In genomic region chr5:163504091-163504931, GRCh38 we compare ENCODE assay signal across 2 cellular contexts.
A peak's percentile ranks its signal among the peaks of the same experiment; 100 is the strongest.
TF ChIP-seq lines count a peak whose summit lies in the region.

No MANE protein-coding gene starts in this region.

TF ChIP-seq in SK-N-SH treated with all-trans-retinoic acid at 6 μM for 48 hours, 23 proteins besides CTCF, POLR2A, EP300 and RAD21:
- no peak for TF ChIP-seq CSRNP3 (CRISPR knock-in tag; IDR thresholded peaks at IDR 0.05)
- TF ChIP-seq ZNF565 (CRISPR knock-in tag; conservative IDR thresholded peaks at IDR 0.05; ENCODE audit: low read depth): no peak
- no peak for TF ChIP-seq ZNF70 (CRISPR knock-in tag; IDR thresholded peaks at IDR 0.05)
- TF ChIP-seq ZNF8 (CRISPR knock-in tag; IDR thresholded peaks at IDR 0.05): no peak
TF ChIP-seq in SK-N-SH treated with all-trans-retinoic acid at 6 μM for 48 hours: peak in this region for 0.

TF ChIP-seq in K562, 482 proteins besides CTCF, POLR2A, EP300 and RAD21 (continued from another document):
- TF ChIP-seq TRIM25 (IDR thresholded peaks at IDR 0.05; ENCODE audit: borderline replicate concordance) (no peak), ATF1 (CRISPR knock-in tag; IDR thresholded peaks at IDR 0.05) (no peak), ATF1 (tag; IDR thresholded peaks at IDR 0.05) (peak; percentile 13; the same call in 1 of the 2 replicates), NFRKB (IDR thresholded peaks at IDR 0.05; ENCODE audit: low read depth) (0 out of 2 replicates have a peak, but pooled peaks have one; percentile 11), ZNF316 (IDR thresholded peaks at IDR 0.05) (peak; percentile 61), ZNF507 (tag; conservative IDR thresholded peaks at IDR 0.05) (no peak), FOXK2 (conservative IDR thresholded peaks at IDR 0.05 in 1 of 2, IDR thresholded peaks at IDR 0.05 in 1 of 2; ENCODE audit: low read depth in 2 of 2) (no peak), STAT5B (CRISPR knock-in tag; IDR thresholded peaks at IDR 0.05) (no peak), GABPA (tag; conservative IDR thresholded peaks at IDR 0.05; ENCODE audit: low read depth) (no peak), BACH1 (tag; IDR thresholded peaks at IDR 0.05) (0 out of 2 replicates have a peak, but pooled peaks have one; percentile 21), E2F6 (IDR thresholded peaks at IDR 0.05; ENCODE audit: borderline replicate concordance in 1 of 2, extremely low read depth in 1 of 2, insufficient read depth in 1 of 2, insufficient read length in 1 of 2, low read depth in 1 of 2, low read length in 1 of 2, poor library complexity in 1 of 2, severe bottlenecking in 1 of 2) (no peak), C11orf30 (IDR thresholded peaks at IDR 0.05; ENCODE audit: low read depth) (peak; percentile 24; the same call in 1 of the 2 replicates), NR2F6 (CRISPR knock-in tag; IDR thresholded peaks at IDR 0.05) (no peak), MLLT1 (IDR thresholded peaks at IDR 0.05) (peak in 1 of 2 experiments; percentile 26; a peak in 1 of 4 replicates), SAP30 (IDR thresholded peaks at IDR 0.05; ENCODE audit: borderline replicate concordance, insufficient read depth, low read depth, low read length, poor library complexity, severe bottlenecking) (peak; percentile 34), SIN3A (IDR thresholded peaks at IDR 0.05; ENCODE audit: borderline replicate concordance in 2 of 2, control insufficient read depth in 1 of 2, low read depth in 2 of 2, low read length in 2 of 2) (0 out of 4 replicates have a peak, but pooled peaks of 1 of the 2 experiments have one; percentile 51), BCLAF1 (IDR thresholded peaks at IDR 0.05; ENCODE audit: borderline replicate concordance in 1 of 2, control insufficient read depth in 1 of 2, low read depth in 2 of 2, low read length in 1 of 2) (0 out of 4 replicates have a peak, but pooled peaks of 1 of the 2 experiments have one; percentile 69), ZNF212 (CRISPR knock-in tag; IDR thresholded peaks at IDR 0.05) (no peak), MED1 (CRISPR knock-in tag; IDR thresholded peaks at IDR 0.05; ENCODE audit: borderline replicate concordance) (no peak), PHF8 (IDR thresholded peaks at IDR 0.05; ENCODE audit: borderline replicate concordance, low read length) (0 out of 2 replicates have a peak, but pooled peaks have one; percentile 3), ZNF639 (CRISPR knock-in tag; conservative IDR thresholded peaks at IDR 0.05 in 1 of 2, IDR thresholded peaks at IDR 0.05 in 1 of 2) (peak in 1 of 2 experiments; percentile 20; a peak in 2 of 4 replicates), ZNF146 (CRISPR knock-in tag; IDR thresholded peaks at IDR 0.05; ENCODE audit: unreplicated experiment) (no peak), KDM5B (IDR thresholded peaks at IDR 0.05; ENCODE audit: insufficient replicate concordance, low read depth, low read length) (peak; percentile 24)
